ENCODE assay signal across 15 cellular contexts in genomic region chr2:10571057-10571456, GRCh38.
DNase-seq lines count a peak whose midpoint lies in the region; ATAC-seq, FAIRE-seq and TF ChIP-seq lines count a peak whose summit lies in the region.
"Had no signal": no experiment of that assay in that cellular context is flagged by ENCODE, and none has a peak within 500 bp of the region (broad histone marks: within the 10 kb centered on the region; RNA-seq: fewer than 3 reads in every experiment).

No MANE protein-coding gene starts in this region.

- DNase-seq in activated CD8-positive, alpha-beta T cell treated with anti-CD3 and anti-CD28 coated beads for 36 hours, result no peak
- DNase-seq in activated CD8-positive, alpha-beta T cell treated with anti-CD3 and anti-CD28 coated beads, Interleukin-2, amount 10 ng/mL, durations not matched to agents 7 days and 5 days, result no peak
- no peak for DNase-seq in HepG2 (ENCODE audit: low spot score)
- no peak for DNase-seq in right lobe of liver
- no peak for DNase-seq in central memory CD8-positive, alpha-beta T cell (ENCODE audit: low spot score in 2 of 2)
- no peak for DNase-seq in tibial artery
- no peak for DNase-seq in HEK293T (ENCODE audit: extremely low spot score)
- no peak for DNase-seq in NCI-H1092 (lab: John Stamatoyannopoulos, UW)
- DNase-seq: 8988T, AML-193, Calu3, DMS 273 treated with DMSO at 0.1 percent for 48 hours, HCEC 1CT had no signal

- ATAC-seq in activated CD8-positive, alpha-beta T cell treated with anti-CD3 and anti-CD28 coated beads for 36 hours, result no peak
- ATAC-seq in activated CD8-positive, alpha-beta T cell treated with anti-CD3 and anti-CD28 coated beads, Interleukin-2, amount 10 ng/mL, durations not matched to agents 7 days and 5 days, result no peak
- no peak for ATAC-seq in HepG2
- ATAC-seq in right lobe of liver, result no peak
- ATAC-seq in central memory CD8-positive, alpha-beta T cell (replicated peaks; ENCODE audit: extremely low read depth, poor library complexity, severe bottlenecking), result no peak

- H3K4me3 ChIP-seq in HepG2 (replicated peaks in 1 of 3; ENCODE audit: insufficient read depth in 1 of 3, low read depth in 2 of 3, low read length in 3 of 3), result no peak overlapping the region
- no peak overlapping the region for H3K4me3 ChIP-seq in right lobe of liver
- no peak overlapping the region for H3K4me3 ChIP-seq in tibial artery
- H3K4me3 ChIP-seq: BLaER1 had no signal

- no peak overlapping the region for H3K4me2 ChIP-seq in HepG2 (ENCODE audit: low read depth, low read length)

- H3K4me1 ChIP-seq in HepG2 (ENCODE audit: insufficient read depth, low read length) (no peaks in the 10 kb centered on the region), right lobe of liver (no peaks in the 10 kb centered on the region), tibial artery (no peaks in the 10 kb centered on the region)

- in situ Hi-C loops in HepG2 (cut with HindIII; ENCODE audit: extremely low pct_ligation_motif_present, low pct_unique_long_range_greater_than_20kb), result no loop called here

- CTCF ChIA-PET in activated CD8-positive, alpha-beta T cell treated with anti-CD3 and anti-CD28 coated beads for 36 hours (lab: Charles Lee), result no interaction called here
- CTCF ChIA-PET in activated CD8-positive, alpha-beta T cell treated with anti-CD3 and anti-CD28 coated beads, Interleukin-2, amount 10 ng/mL, durations not matched to agents 7 days and 5 days (lab: Charles Lee), result no interaction called here
- CTCF ChIA-PET in HepG2 (lab: Yijun Ruan, JAX; ENCODE audit: low intra/inter-chr PET ratio, low total read pairs) (no interaction called here), HEK293T (lab: Yijun Ruan, JAX) (interaction anchor here (0.6 kb wide), 1 partner anchor 65 kb away, joined by 5 read pairs; no protein-coding TSS in a partner anchor)

- FAIRE-seq in HepG2 (lab: Jason Lieb, UNC), result no peak
- FAIRE-seq: H1 had no signal

- no peak overlapping the region for H2AFZ ChIP-seq in HepG2 (ENCODE audit: low read length)

- H3K9me3 Mint-ChIP-seq in activated CD8-positive, alpha-beta T cell treated with anti-CD3 and anti-CD28 coated beads for 36 hours, result no peaks in the 10 kb centered on the region
- no peaks in the 10 kb centered on the region for H3K9me3 Mint-ChIP-seq in activated CD8-positive, alpha-beta T cell treated with anti-CD3 and anti-CD28 coated beads, Interleukin-2, amount 10 ng/mL, durations not matched to agents 7 days and 5 days (ENCODE audit: insufficient read depth)
- H3K9me3 Mint-ChIP-seq in central memory CD8-positive, alpha-beta T cell, result no peaks in the 10 kb centered on the region

- H3K9me3 ChIP-seq in HepG2 (ENCODE audit: low read length) (no peaks in the 10 kb centered on the region), right lobe of liver (no peaks in the 10 kb centered on the region), tibial artery (no peaks in the 10 kb centered on the region)
- H3K9me3 ChIP-seq: BLaER1 had no signal

- no peak for TF ChIP-seq RAD21 in HepG2 (CRISPR knock-in tag; IDR thresholded peaks at IDR 0.05)

- WGBS in HepG2 (ENCODE audit: low lambda C conversion rate), result 95% methylated on average over 4 of the region's 4 CpGs
- 94% methylated on average over 2 of the region's 4 CpGs for WGBS in right lobe of liver (ENCODE audit: insufficient coverage, low coverage, low lambda C conversion rate, missing lambda C conversion rate)

- peak overlapping the region; percentile 25 for H3K27ac Mint-ChIP-seq in activated CD8-positive, alpha-beta T cell treated with anti-CD3 and anti-CD28 coated beads for 36 hours
- no peak overlapping the region for H3K27ac Mint-ChIP-seq in activated CD8-positive, alpha-beta T cell treated with anti-CD3 and anti-CD28 coated beads, Interleukin-2, amount 10 ng/mL, durations not matched to agents 7 days and 5 days
- H3K27ac Mint-ChIP-seq in central memory CD8-positive, alpha-beta T cell (ENCODE audit: low read depth), result peak overlapping the region; percentile 19

- no peak overlapping the region for H3K4me3 Mint-ChIP-seq in activated CD8-positive, alpha-beta T cell treated with anti-CD3 and anti-CD28 coated beads for 36 hours
- no peak overlapping the region for H3K4me3 Mint-ChIP-seq in activated CD8-positive, alpha-beta T cell treated with anti-CD3 and anti-CD28 coated beads, Interleukin-2, amount 10 ng/mL, durations not matched to agents 7 days and 5 days
- no peak overlapping the region for H3K4me3 Mint-ChIP-seq in central memory CD8-positive, alpha-beta T cell

- peaks cover 4% of the 10 kb centered on the region for H3K4me1 Mint-ChIP-seq in activated CD8-positive, alpha-beta T cell treated with anti-CD3 and anti-CD28 coated beads for 36 hours (ENCODE audit: low read depth)
- peaks cover 45% of the 10 kb centered on the region for H3K4me1 Mint-ChIP-seq in activated CD8-positive, alpha-beta T cell treated with anti-CD3 and anti-CD28 coated beads, Interleukin-2, amount 10 ng/mL, durations not matched to agents 7 days and 5 days (ENCODE audit: low read depth)
- H3K4me1 Mint-ChIP-seq in central memory CD8-positive, alpha-beta T cell, result peaks cover under 1% of the 10 kb centered on the region

- TF ChIP-seq EP300 in HepG2 (IDR thresholded peaks at IDR 0.05; ENCODE audit: low read depth in 2 of 2, low read length in 2 of 2) (no peak), HepG2 (CRISPR knock-in tag; IDR thresholded peaks at IDR 0.05; ENCODE audit: borderline replicate concordance) (no peak)

- TF ChIP-seq POLR2A in HepG2 (IDR thresholded peaks at IDR 0.05; ENCODE audit: insufficient read depth in 1 of 2, low read depth in 2 of 2, low read length in 2 of 2) (no peak), right lobe of liver (IDR thresholded peaks at IDR 0.05) (no peak)

- H3K27me3 ChIP-seq in HepG2 (ENCODE audit: control insufficient read depth in 1 of 2, insufficient read depth in 2 of 2, low read length in 2 of 2) (no peaks in the 10 kb centered on the region), right lobe of liver (no peaks in the 10 kb centered on the region), tibial artery (no peaks in the 10 kb centered on the region)
- H3K27me3 ChIP-seq: BLaER1 had no signal

- H3K27ac ChIP-seq in HepG2 (ENCODE audit: extremely low read length, insufficient read depth, low read length) (no peak overlapping the region), right lobe of liver (no peak overlapping the region), tibial artery (no peak overlapping the region)
- H3K27ac ChIP-seq: BLaER1 had no signal

- TSS peak; percentile 9 for BruUV-seq in HepG2 (replicated peaks; lab: Mats Ljungman, UMichigan)

- no peaks in the 10 kb centered on the region for H4K20me1 ChIP-seq in HepG2 (ENCODE audit: insufficient read depth, low read length)
- H4K20me1 ChIP-seq: BLaER1 had no signal

- no peak for TF ChIP-seq CTCF in activated CD8-positive, alpha-beta T cell treated with anti-CD3 and anti-CD28 coated beads for 36 hours (IDR thresholded peaks at IDR 0.05)
- TF ChIP-seq CTCF in HepG2 (CRISPR knock-in tag; IDR thresholded peaks at IDR 0.05) (no peak), right lobe of liver (IDR thresholded peaks at IDR 0.05) (no peak), tibial artery (IDR thresholded peaks at IDR 0.05) (no peak)

- H3K27me3 Mint-ChIP-seq in activated CD8-positive, alpha-beta T cell treated with anti-CD3 and anti-CD28 coated beads for 36 hours, result no peaks in the 10 kb centered on the region
- H3K27me3 Mint-ChIP-seq in activated CD8-positive, alpha-beta T cell treated with anti-CD3 and anti-CD28 coated beads, Interleukin-2, amount 10 ng/mL, durations not matched to agents 7 days and 5 days (ENCODE audit: low read depth), result no peaks in the 10 kb centered on the region
- no peaks in the 10 kb centered on the region for H3K27me3 Mint-ChIP-seq in central memory CD8-positive, alpha-beta T cell

- no peaks in the 10 kb centered on the region for H3K79me2 ChIP-seq in HepG2 (ENCODE audit: insufficient read depth, low read length)

- POLR2A ChIA-PET in activated CD8-positive, alpha-beta T cell treated with anti-CD3 and anti-CD28 coated beads for 36 hours (lab: Charles Lee), result no interaction called here
- POLR2A ChIA-PET in activated CD8-positive, alpha-beta T cell treated with anti-CD3 and anti-CD28 coated beads, Interleukin-2, amount 10 ng/mL, durations not matched to agents 7 days and 5 days (lab: Charles Lee), result no interaction called here
- POLR2A ChIA-PET in HepG2 (lab: Yijun Ruan, JAX), result no interaction called here
- POLR2A ChIA-PET in HEK293T (lab: Yijun Ruan, JAX), result no interaction called here

- intact Hi-C loops in activated CD8-positive, alpha-beta T cell treated with anti-CD3 and anti-CD28 coated beads for 36 hours (cut with micrococcal nuclease), result no loop called here
- intact Hi-C loops in HepG2 (cut with micrococcal nuclease; ENCODE audit: unreplicated experiment), result no loop called here
- intact Hi-C loops in right lobe of liver (cut with DNase I), result no loop called here
- intact Hi-C loops in tibial artery (cut with DNase I; ENCODE audit: low total_unique reads), result no loop called here

- H3K36me3 ChIP-seq in HepG2 (replicated peaks in 1 of 2; ENCODE audit: control insufficient read depth in 1 of 2, insufficient read depth in 2 of 2, low read length in 2 of 2) (peaks cover 18 to 52% of the 10 kb centered on the region in 2 experiments), right lobe of liver (peaks cover 0 to 43% (median 8%) of the 10 kb centered on the region in 4 donors), tibial artery (peaks cover 40 to 85% (median 49%) of the 10 kb centered on the region in 3 donors)

- H3K36me3 Mint-ChIP-seq in activated CD8-positive, alpha-beta T cell treated with anti-CD3 and anti-CD28 coated beads for 36 hours (ENCODE audit: low read depth), result peaks cover 44% of the 10 kb centered on the region
- peaks cover 47% of the 10 kb centered on the region for H3K36me3 Mint-ChIP-seq in activated CD8-positive, alpha-beta T cell treated with anti-CD3 and anti-CD28 coated beads, Interleukin-2, amount 10 ng/mL, durations not matched to agents 7 days and 5 days (ENCODE audit: low read depth)
- peaks cover 36% of the 10 kb centered on the region for H3K36me3 Mint-ChIP-seq in central memory CD8-positive, alpha-beta T cell (ENCODE audit: insufficient read depth)

- no peak overlapping the region for H3K9ac ChIP-seq in HepG2 (ENCODE audit: insufficient read depth, low read depth, low read length)
- H3K9ac ChIP-seq: BLaER1 had no signal

TF ChIP-seq in HepG2, 621 proteins besides CTCF, POLR2A, EP300 and RAD21 (continues in another document):
- no peak for TF ChIP-seq ZFP36L2 (CRISPR knock-in tag; IDR thresholded peaks at IDR 0.05)
- no peak for TF ChIP-seq FOXM1 (CRISPR knock-in tag; IDR thresholded peaks at IDR 0.05)
- no peak for TF ChIP-seq TCF12 (IDR thresholded peaks at IDR 0.05)
- no peak for TF ChIP-seq TCF12 (CRISPR knock-in tag; IDR thresholded peaks at IDR 0.05)
- TF ChIP-seq RFXAP (CRISPR knock-in tag; IDR thresholded peaks at IDR 0.05; ENCODE audit: borderline replicate concordance), result no peak
- TF ChIP-seq ZNF143 (CRISPR knock-in tag; IDR thresholded peaks at IDR 0.05), result no peak
